8 cellular contexts compared by ENCODE assay signal in genomic region chr11:6362868-6363678, GRCh38. TPM values are rescaled to one million over a fixed set of nuclear protein-coding genes. Genes with fewer than 3 reads are reported as not detected.
A peak's percentile ranks its signal among the peaks of the same experiment; 100 is the strongest.
DNase-seq lines count a peak whose midpoint lies in the region; ATAC-seq and TF ChIP-seq lines count a peak whose summit lies in the region.

No MANE protein-coding gene starts in this region.

- no peaks in the 10 kb centered on the region for H3K27me3 Mint-ChIP-seq in CD8-positive, alpha-beta memory T cell
- no peaks in the 10 kb centered on the region for H3K27me3 Mint-ChIP-seq in natural killer cell (ENCODE audit: low read depth in 2 of 2)

- H3K9me3 ChIP-seq in CD8-positive, alpha-beta memory T cell (ENCODE audit: low read length), result no peaks in the 10 kb centered on the region

- H3K27me3 ChIP-seq in CD8-positive, alpha-beta memory T cell (ENCODE audit: insufficient read depth, low read length, poor library complexity, severe bottlenecking), result no peaks in the 10 kb centered on the region

- peak; percentile 28 to 73 (median 33) for DNase-seq in CD8-positive, alpha-beta memory T cell
- peak; percentile 5 for DNase-seq in NOMO-1 treated with dmso at 0.1 percent for 144 hours (lab: John Stamatoyannopoulos, UW; ENCODE audit: unreplicated experiment)
- DNase-seq in activated T-cell treated with anti-CD3 and anti-CD28 coated beads for 1 hour (ENCODE audit: low read depth), result peak; percentile 50
- DNase-seq in natural killer cell, result peak; percentile 41
- DNase-seq in stimulated activated effector memory CD8-positive, alpha-beta T cell treated with anti-CD3 and anti-CD28 coated beads, Interleukin-12 subunit alpha, Interleukin-12 subunit beta, amount 100 ng/mL, for 72 hours (ENCODE audit: low spot score in 2 of 2), result peak; percentile 61 to 78

- H3K4me3 ChIP-seq in CD8-positive, alpha-beta memory T cell (ENCODE audit: low read length), result no peak overlapping the region

- TF ChIP-seq CTCF in natural killer cell (IDR thresholded peaks at IDR 0.05), result peak; percentile 63

- CTCF ChIA-PET in CD8-positive, alpha-beta memory T cell (lab: Charles Lee), result interaction anchor here (0.6 to 6.4 kb wide), 31 partner anchors 9 to 673 kb away, joined by 3 to 46 read pairs (median 4); partner anchors contain the start of genes ARFIP2, HPX, TIMM10B and TRIM22

- intact Hi-C loops in natural killer cell (cut with micrococcal nuclease), result no loop called here

- H3K4me1 ChIP-seq in CD8-positive, alpha-beta memory T cell (ENCODE audit: insufficient read depth, low read length), result no peaks in the 10 kb centered on the region

- H3K27ac ChIP-seq in CD8-positive, alpha-beta memory T cell (ENCODE audit: low read depth, low read length), result no peak overlapping the region

- no peaks in the 10 kb centered on the region for H3K36me3 Mint-ChIP-seq in CD8-positive, alpha-beta memory T cell
- H3K36me3 Mint-ChIP-seq in natural killer cell, result no peaks in the 10 kb centered on the region
- H3K36me3 Mint-ChIP-seq in stimulated activated effector memory CD8-positive, alpha-beta T cell treated with anti-CD3 and anti-CD28 coated beads, Interleukin-12 subunit alpha, Interleukin-12 subunit beta, amount 100 ng/mL, for 72 hours, result no peaks in the 10 kb centered on the region

- H3K36me3 ChIP-seq in CD8-positive, alpha-beta memory T cell (ENCODE audit: insufficient read depth, low read length), result no peaks in the 10 kb centered on the region

- no peak overlapping the region for H3K4me3 Mint-ChIP-seq in CD8-positive, alpha-beta memory T cell
- no peak overlapping the region for H3K4me3 Mint-ChIP-seq in natural killer cell
- no peak overlapping the region for H3K4me3 Mint-ChIP-seq in stimulated activated effector memory CD8-positive, alpha-beta T cell treated with anti-CD3 and anti-CD28 coated beads, Interleukin-12 subunit alpha, Interleukin-12 subunit beta, amount 100 ng/mL, for 72 hours

- H3K27ac Mint-ChIP-seq in CD8-positive, alpha-beta memory T cell, result peak overlapping the region in 2 of 8 donors; percentile 6 to 87
- no peak overlapping the region for H3K27ac Mint-ChIP-seq in natural killer cell
- H3K27ac Mint-ChIP-seq in stimulated activated effector memory CD8-positive, alpha-beta T cell treated with anti-CD3 and anti-CD28 coated beads, Interleukin-12 subunit alpha, Interleukin-12 subunit beta, amount 100 ng/mL, for 72 hours, result no peak overlapping the region

- POLR2A ChIA-PET in CD8-positive, alpha-beta memory T cell (lab: Charles Lee), result no interaction called here

- ATAC-seq in GM19372 (IDR thresholded peaks at IDR 0.05; ENCODE audit: low read depth, unreplicated experiment) (peak; percentile 94), HG03565 (IDR thresholded peaks at IDR 0.05; ENCODE audit: unreplicated experiment) (peak; percentile 94), esophagus mucosa (peak; percentile 91), natural killer cell (peak; percentile 75 to 93 (median 91))
- ATAC-seq in stimulated activated effector memory CD8-positive, alpha-beta T cell treated with anti-CD3 and anti-CD28 coated beads, Interleukin-12 subunit alpha, Interleukin-12 subunit beta, amount 100 ng/mL, for 72 hours, result peak; percentile 91

- no peaks in the 10 kb centered on the region for H3K4me1 Mint-ChIP-seq in CD8-positive, alpha-beta memory T cell
- H3K4me1 Mint-ChIP-seq in natural killer cell, result no peaks in the 10 kb centered on the region
- H3K4me1 Mint-ChIP-seq in stimulated activated effector memory CD8-positive, alpha-beta T cell treated with anti-CD3 and anti-CD28 coated beads, Interleukin-12 subunit alpha, Interleukin-12 subunit beta, amount 100 ng/mL, for 72 hours, result peaks cover 3% of the 10 kb centered on the region

- no peaks in the 10 kb centered on the region for H3K9me3 Mint-ChIP-seq in CD8-positive, alpha-beta memory T cell
- H3K9me3 Mint-ChIP-seq in natural killer cell, result no peaks in the 10 kb centered on the region
- H3K9me3 Mint-ChIP-seq in stimulated activated effector memory CD8-positive, alpha-beta T cell treated with anti-CD3 and anti-CD28 coated beads, Interleukin-12 subunit alpha, Interleukin-12 subunit beta, amount 100 ng/mL, for 72 hours, result no peaks in the 10 kb centered on the region

RNA-seq across cellular contexts. Expression of gene SMPD1, which starts 27.2 kb away (rescaled TPM):
- total RNA-seq in CD8-positive, alpha-beta memory T cell, result 10 to 100 TPM; 30.4 to 30.9 TPM
- 17.3 TPM for polyA plus RNA-seq in CD8-positive, alpha-beta memory T cell
- total RNA-seq in esophagus mucosa, result 10.3 TPM
- total RNA-seq in natural killer cell, result 10 to 100 TPM; 52.7 to 63.3 (median 56.1) TPM

RNA-seq across cellular contexts. Expression of gene CAVIN3, which starts 42.8 kb away (rescaled TPM):
- total RNA-seq in CD8-positive, alpha-beta memory T cell, result 10 to 100 TPM; 72.5 to 75.5 TPM
- not detected for polyA plus RNA-seq in CD8-positive, alpha-beta memory T cell
- 11.8 TPM for total RNA-seq in esophagus mucosa
- total RNA-seq in natural killer cell, result not detected

RNA-seq across cellular contexts. Expression of gene APBB1, which starts 55.8 kb away (rescaled TPM):
- total RNA-seq in CD8-positive, alpha-beta memory T cell, result 10 to 100 TPM; 41.7 to 43.6 TPM
- 80.2 TPM for polyA plus RNA-seq in CD8-positive, alpha-beta memory T cell
- total RNA-seq in esophagus mucosa, result 2.6 TPM
- total RNA-seq in natural killer cell, result 10 to 100 TPM; 62.8 to 77.1 (median 67.5) TPM

Comparison
In these comparisons a context has a peak if more than half of its experiments do, and no peak if none do; other contexts are left out.
1. DNase-seq: peak in every context shown above with its lines; median percentile 70 in stimulated activated effector memory CD8-positive, alpha-beta T cell treated with anti-CD3 and anti-CD28 coated beads, Interleukin-12 subunit alpha, Interleukin-12 subunit beta, amount 100 ng/mL, for 72 hours; 50 in activated T-cell treated with anti-CD3 and anti-CD28 coated beads for 1 hour; 41 in natural killer cell; 33 in CD8-positive, alpha-beta memory T cell; 5 in NOMO-1 treated with dmso at 0.1 percent for 144 hours.
2. RNA of gene CAVIN3, which starts 42.8 kb away (total RNA-seq): 72.5 to 75.5 TPM in CD8-positive, alpha-beta memory T cell and 11.8 TPM in esophagus mucosa (single experiment); not detected in natural killer cell; every median in the first group is over 10 times any median in the second.
3. RNA of gene APBB1, which starts 55.8 kb away (total RNA-seq): 62.8 to 77.1 TPM in natural killer cell and 41.7 to 43.6 TPM in CD8-positive, alpha-beta memory T cell; 2.6 TPM in esophagus mucosa (single experiment); every median in the first group is over 10 times any median in the second.
4. Peak in every context shown above with its lines, with median percentiles within 50 percentile points of each other: ATAC-seq.